Comparison of ENCODE assay signal across 8 cellular contexts in genomic region chr12:124992874-124993567, GRCh38. TPM values are rescaled to one million over a fixed set of nuclear protein-coding genes. Genes with fewer than 3 reads are reported as not detected.
DNase-seq lines count a peak whose midpoint lies in the region; ATAC-seq, FAIRE-seq and TF ChIP-seq lines count a peak whose summit lies in the region.

No MANE protein-coding gene starts in this region.

- H3K36me3 ChIP-seq in KOPT-K1 (ENCODE audit: insufficient read depth, low read length), result peaks cover 9% of the 10 kb centered on the region
- no peaks in the 10 kb centered on the region for H3K36me3 ChIP-seq in PC-9 (ENCODE audit: low read depth)
- no peaks in the 10 kb centered on the region for H3K36me3 ChIP-seq in pancreas
- H3K36me3 ChIP-seq in transverse colon, result no peaks in the 10 kb centered on the region

- peak overlapping the region; percentile 77 for H2AFZ ChIP-seq in PC-9

- WGBS in pancreas, 2 donors, result 0 to 1% methylated on average over 23 of the region's 23 CpGs
- 0 to 3% methylated on average over 4 to 21 of the region's 23 CpGs for WGBS in transverse colon (ENCODE audit: low coverage in 1 of 2), 2 donors

- H3F3A ChIP-seq in PC-9 (ENCODE audit: insufficient read depth, low read depth), result peaks cover 11% of the 10 kb centered on the region

- no peaks in the 10 kb centered on the region for H3K9me2 ChIP-seq in PC-9 (ENCODE audit: insufficient read depth)

- TF ChIP-seq CTCF in CD14-positive monocyte (IDR thresholded peaks at IDR 0.05) (peak; percentile 49), PC-9 (conservative IDR thresholded peaks at IDR 0.05) (peak; percentile 73; the same call in 1 of the 2 replicates), fibroblast of the aortic adventitia (IDR thresholded peaks at IDR 0.05; ENCODE audit: insufficient read depth, low read length) (no peak), pancreas (IDR thresholded peaks at IDR 0.05) (peak in 1 of 4 donors; percentile 16), transverse colon (IDR thresholded peaks at IDR 0.05) (peak in 4 of 5 experiments; percentile 37 to 65 (median 53))

- ATAC-seq in GM19463 (IDR thresholded peaks at IDR 0.05; ENCODE audit: unreplicated experiment), result peak; percentile 26
- peak; percentile 49 to 68 (median 60) for ATAC-seq in pancreas

- no peak for TF ChIP-seq POLR2A in transverse colon (IDR thresholded peaks at IDR 0.05)

- in situ Hi-C loops in transverse colon (cut with MboI; ENCODE audit: low pct_ligation_motif_present in 1 of 4, low pct_unique_long_range_greater_than_20kb in 1 of 4, low sequenced_read_pairs in 3 of 4), result no loop called here

- TF ChIP-seq EP300 in transverse colon (IDR thresholded peaks at IDR 0.05; ENCODE audit: low read depth), result no peak

- no peak for FAIRE-seq in pancreas (lab: Jason Lieb, UNC)

- POLR2A ChIA-PET in PC-9 (lab: Charles Lee; ENCODE audit: unreplicated experiment), result no interaction called here

- no TSS peak for BruUV-seq in PC-9 (replicated peaks; lab: Mats Ljungman, UMichigan)

- peaks cover 0 to 2% (median 0%) of the 10 kb centered on the region in 3 donors for H3K27me3 Mint-ChIP-seq in CD14-positive monocyte (ENCODE audit: low read depth in 3 of 3)

- peak overlapping the region in 6 of 7 donors; percentile 31 to 59 (median 40) for H3K27ac Mint-ChIP-seq in CD14-positive monocyte

- H3K4me3 ChIP-seq in PC-9 (peak overlapping the region; percentile 65), fibroblast of the aortic adventitia (ENCODE audit: low read depth, low read length) (peak overlapping the region; percentile 72), pancreas (peak overlapping the region; percentile 13 to 63 (median 34)), transverse colon (peak overlapping the region; percentile 13 to 88 (median 82))

- peaks cover 0 to 4% (median 0%) of the 10 kb centered on the region in 7 donors for H3K9me3 Mint-ChIP-seq in CD14-positive monocyte

- no peaks in the 10 kb centered on the region for H3K27me3 ChIP-seq in PC-9 (ENCODE audit: insufficient read depth, low read depth)
- H3K27me3 ChIP-seq in pancreas, result no peaks in the 10 kb centered on the region
- no peaks in the 10 kb centered on the region for H3K27me3 ChIP-seq in transverse colon

- H3K4me3 Mint-ChIP-seq in CD14-positive monocyte, result peak overlapping the region; percentile 85 to 86

- peak overlapping the region; percentile 89 for H3K4me2 ChIP-seq in PC-9

- H3K36me3 Mint-ChIP-seq in CD14-positive monocyte, result no peaks in the 10 kb centered on the region

- H3K4me1 ChIP-seq in PC-9 (replicated peaks; ENCODE audit: insufficient read depth), result peaks cover 18% of the 10 kb centered on the region; the same call in 1 of the 2 replicates
- H3K4me1 ChIP-seq in pancreas, result peaks cover 0 to 17% (median 8%) of the 10 kb centered on the region in 3 donors
- H3K4me1 ChIP-seq in transverse colon, result peaks cover 5 to 39% (median 18%) of the 10 kb centered on the region in 4 donors

- H3K9me3 ChIP-seq in KOPT-K1 (ENCODE audit: insufficient read depth, low read length, poor library complexity, severe bottlenecking) (no peaks in the 10 kb centered on the region), PC-9 (ENCODE audit: insufficient read depth, low read depth) (no peaks in the 10 kb centered on the region), pancreas (no peaks in the 10 kb centered on the region), transverse colon (no peaks in the 10 kb centered on the region)

- peaks cover 44% of the 10 kb centered on the region for H3K79me2 ChIP-seq in PC-9 (ENCODE audit: low read depth)

- peak overlapping the region; percentile 88 for H3K27ac ChIP-seq in KOPT-K1 (ENCODE audit: low read depth, low read length, poor library complexity, severe bottlenecking)
- H3K27ac ChIP-seq in PC-9, result 0 out of 2 replicates have a peak overlapping the region, but pooled peaks have one; percentile 14
- peak overlapping the region in 2 of 4 donors; percentile 57 to 71 for H3K27ac ChIP-seq in pancreas
- H3K27ac ChIP-seq in transverse colon, result peak overlapping the region; percentile 70 to 83 (median 76)

- DNase-seq in CD14-positive monocyte (ENCODE audit: low spot score) (no peak), PC-9 (peak; percentile 66 to 81), fibroblast of the aortic adventitia (ENCODE audit: low read depth) (peak; percentile 30), pancreas (peak; percentile 67 to 81 (median 76)), transverse colon (peak; percentile 87)
- peak; percentile 78 for DNase-seq in activated T-cell treated with anti-CD3 and anti-CD28 coated beads, Interleukin-2, amount 50 U/mL, for 1 hour

- CTCF ChIA-PET in PC-9 (lab: Charles Lee), result no interaction called here

- intact Hi-C loops in CD14-positive monocyte (cut with micrococcal nuclease) (loop anchor here in 1 of 2 donors (5.0 kb wide), 1 partner anchor 74 kb away; the partner anchor contains the start of gene AACS), PC-9 (cut with micrococcal nuclease; ENCODE audit: unreplicated experiment) (loop anchor here (10.0 kb wide), 2 partner anchors 72 to 132 kb away; partner anchors contain the start of gene AACS), pancreas (cut with DNase I) (no loop called here), transverse colon (cut with DNase I; ENCODE audit: low total_unique reads) (no loop called here)

- no peaks in the 10 kb centered on the region for H4K20me1 ChIP-seq in PC-9 (ENCODE audit: insufficient read depth)

- peaks cover 48% of the 10 kb centered on the region for H3K4me1 Mint-ChIP-seq in CD14-positive monocyte

RNA-seq across cellular contexts. Expression of gene BRI3BP, which starts 0.4 kb away (rescaled TPM):
- polyA plus RNA-seq in CD14-positive monocyte, result 1 to 10 TPM; 5.0 to 6.9 TPM
- total RNA-seq in PC-9 (2021), result 11.6 and 19.4 TPM in 2 replicates
- total RNA-seq in fibroblast of the aortic adventitia (ENCODE audit: low replicate concordance), result 1.6 and 6.1 TPM in 2 replicates
- 10 to 100 TPM in 2 of 6 donors, 1 to 10 TPM in 4; 2.7 to 10.6 (median 5.5) TPM for total RNA-seq in pancreas
- 1 to 10 TPM; 1.5 to 2.4 TPM for polyA plus RNA-seq in pancreas
- 10 to 100 TPM; 14.2 to 38.5 (median 23.1) TPM for total RNA-seq in transverse colon

RNA-seq across cellular contexts. Expression of gene DHX37, which starts 4.1 kb away (rescaled TPM):
- polyA plus RNA-seq in CD14-positive monocyte (1 to 10 TPM; 1.4 to 1.8 TPM), pancreas (10 to 100 TPM in 1 of 2 donors, 1 to 10 TPM in 1; 9.1 to 13.3 TPM)
- total RNA-seq in PC-9 (2021) (19.5 and 20.2 TPM in 2 replicates), fibroblast of the aortic adventitia (ENCODE audit: low replicate concordance) (13.1 TPM in 2 replicates), pancreas (10 to 100 TPM in 4 of 6 donors, 1 to 10 TPM in 2; 8.4 to 13.8 (median 10.6) TPM), transverse colon (10 to 100 TPM in 3 of 4 donors, 1 to 10 TPM in 1; 10.0 to 19.5 (median 13.2) TPM)
